27 cellular contexts compared by ENCODE assay signal in the genomic region with DNA sequence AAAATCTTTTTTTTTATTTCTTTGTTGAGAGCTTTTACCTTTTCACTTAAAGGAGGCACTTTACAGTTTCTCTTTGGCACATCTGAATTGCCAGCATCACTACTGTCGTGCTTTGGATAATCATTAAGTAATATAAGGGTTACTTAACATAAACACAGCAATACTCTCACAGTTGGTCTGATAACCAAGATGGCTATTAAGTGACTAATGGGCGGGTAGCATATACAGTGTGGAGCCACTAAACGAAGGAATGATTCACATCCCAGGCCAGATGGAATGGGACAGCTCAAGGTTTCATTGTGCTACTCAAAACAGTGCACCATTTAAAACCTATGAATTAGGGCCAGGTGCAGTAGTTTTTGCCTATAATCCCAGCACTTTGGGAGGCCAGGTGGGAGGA.
"Had no signal": no experiment of that assay in that cellular context is flagged by ENCODE, and none has a peak within 500 bp of the region (broad histone marks: within the 10 kb centered on the region; RNA-seq: fewer than 3 reads in every experiment).

No MANE protein-coding gene starts in this region.

- H3K27me3 ChIP-seq: breast epithelium, MG63 had no signal

- H3K4me1 Mint-ChIP-seq: activated B cell treated with CpG ODN at 0.5 μM for 24 hours, T-cell had no signal

- H3K9me3 ChIP-seq: breast epithelium, MG63 had no signal

- H3K27ac ChIP-seq: breast epithelium, SK-N-MC had no signal

- DNase-seq: activated B cell treated with CpG ODN at 0.5 μM for 24 hours; activated CD4-positive, alpha-beta memory T cell treated with anti-CD3 and anti-CD28 coated beads for 36 hours; activated CD4-positive, alpha-beta T cell treated with anti-CD3 and anti-CD28 coated beads for 1 hour; activated CD4-positive, alpha-beta T cell treated with anti-CD3 and anti-CD28 coated beads, Interleukin-2, amount 10 ng/mL, durations not matched to agents 24 days and 14 days; activated CD8-positive, alpha-beta memory T cell treated with anti-CD3 and anti-CD28 coated beads for 24 hours; activated effector memory CD4-positive, alpha-beta T cell treated with anti-CD3 and anti-CD28 coated beads, Interleukin-2, amount 50 U/mL, for 16 hours; activated naive CD4-positive, alpha-beta T cell treated with anti-CD3 and anti-CD28 coated beads for 36 hours; activated T-cell treated with anti-CD3 and anti-CD28 coated beads, Interleukin-2, amount 50 U/mL, for 4 hours; anterior cingulate cortex; caudate nucleus; MG63; MV-4-11; NCI-H1092 treated with DMSO at 0.1 percent for 48 hours; NCI-H1436; NCI-H1694 treated with DMSO at 0.1 percent for 48 hours; NCI-H2029 treated with DMSO at 0.1 percent for 48 hours; NCI-H345; NCI-H510A; NCI-H526 treated with DMSO at 0.1 percent for 48 hours; NCI-H82; RPMI8226; T-cell; T-helper 2 cell; T1000 had no signal

- H3K27ac Mint-ChIP-seq: activated B cell treated with CpG ODN at 0.5 μM for 24 hours; activated CD4-positive, alpha-beta memory T cell treated with anti-CD3 and anti-CD28 coated beads for 36 hours; activated CD4-positive, alpha-beta T cell treated with anti-CD3 and anti-CD28 coated beads, Interleukin-2, amount 10 ng/mL, durations not matched to agents 24 days and 14 days; activated naive CD4-positive, alpha-beta T cell treated with anti-CD3 and anti-CD28 coated beads for 36 hours; activated naive CD8-positive, alpha-beta T cell; T-cell had no signal

- H3K4me3 ChIP-seq: breast epithelium, MG63, SK-N-MC had no signal

- H3K9me3 Mint-ChIP-seq: activated B cell treated with CpG ODN at 0.5 μM for 24 hours; activated CD4-positive, alpha-beta memory T cell treated with anti-CD3 and anti-CD28 coated beads for 36 hours; activated CD4-positive, alpha-beta T cell treated with anti-CD3 and anti-CD28 coated beads, Interleukin-2, amount 10 ng/mL, durations not matched to agents 24 days and 14 days; activated naive CD4-positive, alpha-beta T cell treated with anti-CD3 and anti-CD28 coated beads for 36 hours; activated T-cell treated with anti-CD3 and anti-CD28 coated beads, Interleukin-2, amount 50 U/mL, for 4 hours; T-cell had no signal

- H3K27me3 Mint-ChIP-seq: activated B cell treated with CpG ODN at 0.5 μM for 24 hours; activated CD4-positive, alpha-beta memory T cell treated with anti-CD3 and anti-CD28 coated beads for 36 hours; activated CD4-positive, alpha-beta T cell treated with anti-CD3 and anti-CD28 coated beads, Interleukin-2, amount 10 ng/mL, durations not matched to agents 24 days and 14 days; activated naive CD8-positive, alpha-beta T cell; T-cell had no signal

- H3K4me3 Mint-ChIP-seq: activated B cell treated with CpG ODN at 0.5 μM for 24 hours; activated CD4-positive, alpha-beta memory T cell treated with anti-CD3 and anti-CD28 coated beads for 36 hours; activated CD4-positive, alpha-beta T cell treated with anti-CD3 and anti-CD28 coated beads, Interleukin-2, amount 10 ng/mL, durations not matched to agents 24 days and 14 days; activated naive CD4-positive, alpha-beta T cell treated with anti-CD3 and anti-CD28 coated beads for 36 hours; activated naive CD8-positive, alpha-beta T cell; activated T-cell treated with anti-CD3 and anti-CD28 coated beads, Interleukin-2, amount 50 U/mL, for 4 hours; T-cell had no signal
